Comparison of ENCODE assay signal across 8 cellular contexts in the genomic region with DNA sequence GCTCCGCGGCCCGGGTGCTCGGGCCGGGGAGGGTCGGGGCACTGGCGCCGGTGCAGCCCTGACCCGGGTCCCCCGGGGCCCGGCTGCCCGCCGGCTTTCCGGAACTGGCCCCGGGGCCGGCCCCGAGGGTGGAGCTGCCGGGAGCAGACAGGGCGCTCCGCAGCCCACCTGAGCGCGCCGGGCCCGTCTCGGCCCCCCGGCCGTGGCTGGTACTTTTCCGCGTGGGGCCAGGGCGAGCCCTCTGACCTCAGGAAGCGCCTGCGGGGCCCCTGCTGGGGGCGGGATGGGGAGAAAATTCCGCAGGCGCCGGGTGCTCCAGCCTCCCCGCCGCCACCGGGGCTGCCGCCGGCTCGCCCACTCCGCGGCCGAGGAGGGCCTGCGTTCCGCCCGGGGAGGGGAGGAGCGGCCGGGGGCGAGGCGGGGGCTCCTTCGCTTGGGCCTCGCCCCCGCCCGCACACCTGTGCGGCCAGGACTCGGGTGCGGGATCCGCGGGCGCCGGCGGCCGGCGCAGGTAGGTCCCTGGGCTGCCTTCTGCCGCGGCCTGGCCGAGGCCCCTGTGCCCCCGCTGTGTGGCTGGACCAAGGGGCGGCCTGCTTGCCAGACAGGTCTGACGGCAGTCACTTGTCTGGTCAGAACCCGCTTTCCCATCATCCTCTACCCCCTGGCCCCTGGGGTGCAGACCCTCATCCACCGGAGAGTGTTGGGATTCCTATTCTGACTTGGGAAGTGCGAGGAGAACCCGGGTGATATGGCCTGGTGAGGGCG. TPM values are rescaled to one million over a fixed set of nuclear protein-coding genes. Genes with fewer than 3 reads are reported as not detected.
DNase-seq lines count a peak whose midpoint lies in the region; ATAC-seq and TF ChIP-seq lines count a peak whose summit lies in the region.

No MANE protein-coding gene starts in this region.

- H2AFZ ChIP-seq in KMS-11 (ENCODE audit: low read depth) = peak overlapping the region; percentile 34

- ATAC-seq in left colon = peak; percentile 42
- ATAC-seq in GM18858 (IDR thresholded peaks at IDR 0.05; ENCODE audit: unreplicated experiment) = no peak

- H3K9ac ChIP-seq in KMS-11 = peak overlapping the region; percentile 53; the same call in 1 of the 2 replicates

- DNase-seq in NCI-H510A treated with DMSO at 0.1 percent for 48 hours (lab: John Stamatoyannopoulos, UW) (peak; percentile 14), NCI-H510A (lab: John Stamatoyannopoulos, UW) (no peak), brain microvascular endothelial cell (no peak), left colon (peak in 1 of 2 donors; percentile 52), substantia nigra (lab: John Stamatoyannopoulos, UW) (peak in 4 of 49 donors; percentile 33 to 63 (median 42)), T1000 (lab: John Stamatoyannopoulos, UW) (no peak)

- intact Hi-C loops in left colon (cut with DNase I, micrococcal nuclease) = loop anchor here in 1 of 2 donors (10.0 kb wide), 1 partner anchor 157 kb away; a partner anchor contains a TSS

- in situ Hi-C loops in brain microvascular endothelial cell (cut with HindIII; ENCODE audit: low pct_ligation_motif_present, low sequenced_read_pairs) = no loop called here

- H3K27ac ChIP-seq in KMS-11 = peak overlapping the region; percentile 32; the same call in 1 of the 2 replicates
- H3K27ac ChIP-seq in brain microvascular endothelial cell = peak overlapping the region; percentile 91
- H3K27ac ChIP-seq in substantia nigra (ENCODE audit: low read depth, low read length, poor library complexity, severe bottlenecking) = peak overlapping the region; percentile 82

- H3K36me3 ChIP-seq in KMS-11 (ENCODE audit: insufficient read depth) = no peaks in the 10 kb centered on the region
- H3K36me3 ChIP-seq in brain microvascular endothelial cell (replicated peaks) = peaks cover 14% of the 10 kb centered on the region

- no peak overlapping the region for H3K4me3 ChIP-seq in KMS-11 (IDR thresholded peaks at IDR 0.05; ENCODE audit: insufficient read depth, low read depth, low read length)
- H3K4me3 ChIP-seq in brain microvascular endothelial cell (ENCODE audit: low read depth, low read length) = peak overlapping the region; percentile 72

- no peaks in the 10 kb centered on the region for H4K20me1 ChIP-seq in KMS-11 (ENCODE audit: insufficient read depth)

- H3K4me1 ChIP-seq in KMS-11 (ENCODE audit: low read depth, poor library complexity, severe bottlenecking) = peaks cover 44% of the 10 kb centered on the region

- H3K27me3 ChIP-seq in KMS-11 (ENCODE audit: insufficient read depth, low read depth) (no peaks in the 10 kb centered on the region), brain microvascular endothelial cell (replicated peaks) (no peaks in the 10 kb centered on the region)

- H3K79me2 ChIP-seq in KMS-11 (ENCODE audit: insufficient read depth, low read depth) = peaks cover 24% of the 10 kb centered on the region

- H3K4me2 ChIP-seq in KMS-11 = peak overlapping the region; percentile 82

- TF ChIP-seq CTCF in KMS-11 (conservative IDR thresholded peaks at IDR 0.05; ENCODE audit: low read depth, low read length) = no peak
- TF ChIP-seq CTCF in brain microvascular endothelial cell (IDR thresholded peaks at IDR 0.05; ENCODE audit: low read depth, low read length, missing control alignments) = no peak

RNA-seq across cellular contexts. Expression of a gene that starts 3.5 kb away (rescaled TPM):
- total RNA-seq in left colon = 100 to 1,000 TPM in 1 of 2 donors, 10 to 100 TPM in 1; 74.0 to 101 TPM

RNA-seq across cellular contexts. Expression of a gene that starts 12.4 kb away (rescaled TPM):
- total RNA-seq in left colon = 1 to 10 TPM; 5.1 to 10.0 TPM

RNA-seq across cellular contexts. Expression of a gene that starts 31.2 kb away (rescaled TPM):
- total RNA-seq in left colon = 10 to 100 TPM; 48.4 to 63.7 TPM

Comparison
In these comparisons a context has a peak if more than half of its experiments do, and no peak if none do; other contexts are left out.
1. H3K27ac ChIP-seq: peak in every context shown above with its lines; median percentile 91 in brain microvascular endothelial cell; 82 in substantia nigra; 32 in KMS-11.